In the genomic region with DNA sequence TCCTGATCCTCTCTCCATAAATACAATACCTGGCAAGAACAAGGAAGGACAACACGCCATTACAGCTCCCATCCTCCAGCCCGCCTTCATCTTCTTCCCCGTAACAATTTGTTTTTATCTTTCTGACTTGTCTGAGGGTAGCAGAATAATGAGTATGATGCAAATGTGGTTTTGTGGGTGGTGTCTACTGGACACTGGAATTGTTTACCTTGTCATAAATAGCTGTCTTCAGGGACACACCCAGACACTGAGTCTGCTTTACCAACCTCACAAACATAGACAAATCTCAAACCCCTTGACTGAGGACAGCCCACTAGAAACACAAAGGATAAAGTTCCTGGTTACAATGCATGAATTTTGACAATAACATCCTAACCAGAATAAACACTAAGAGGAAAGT, we compare ENCODE assay signal across 19 cellular contexts. TPM values are rescaled to one million over a fixed set of nuclear protein-coding genes. Genes with fewer than 3 reads are reported as not detected.
"Had no signal": no experiment of that assay in that cellular context is flagged by ENCODE, and none has a peak within 500 bp of the region (broad histone marks: within the 10 kb centered on the region; RNA-seq: fewer than 3 reads in every experiment).

No MANE protein-coding gene starts in this region.

- H3K4me3 ChIP-seq: cardiac muscle cell, gastroesophageal sphincter, neural progenitor cell, psoas muscle, spleen, stomach, testis, upper lobe of left lung had no signal

- DNase-seq: activated CD4-positive, alpha-beta memory T cell treated with anti-CD3 and anti-CD28 coated beads, Interleukin-2, amount 10 ng/mL, durations not matched to agents 7 days and 5 days; activated CD4-positive, alpha-beta T cell treated with anti-CD3 and anti-CD28 coated beads for 4 hours; activated effector memory CD4-positive, alpha-beta T cell treated with Interleukin-2 at 50 U/mL for 16 hours; activated naive CD4-positive, alpha-beta T cell treated with anti-CD3 and anti-CD28 coated beads, Interleukin-2, amount 50 U/mL, for 16 hours; activated T-cell treated with anti-CD3 and anti-CD28 coated beads, Interleukin-2, amount 50 U/mL, for 4 hours; endodermal cell; naive B cell; psoas muscle; spleen; stimulated activated CD4-positive, alpha-beta T cell treated with anti-CD3 and anti-CD28 coated beads, Interleukin-1b, Interleukin-23, amount 100 ng/mL, for 48 hours; stomach; testis; upper lobe of left lung had no signal

- ATAC-seq: activated T-cell treated with anti-CD3 and anti-CD28 coated beads, Interleukin-2, amount 50 U/mL, for 4 hours; gastroesophageal sphincter; psoas muscle; sciatic nerve had no signal

RNA-seq across cellular contexts. Expression of gene WDR72, which starts 13.4 kb away (rescaled TPM):
- total RNA-seq: activated CD4-positive, alpha-beta memory T cell treated with anti-CD3 and anti-CD28 coated beads, Interleukin-2, amount 10 ng/mL, durations not matched to agents 7 days and 5 days; dermis microvascular lymphatic vessel endothelial cell; lung microvascular endothelial cell; psoas muscle; sciatic nerve; spleen had no signal
